21 cellular contexts compared by ENCODE assay signal in the genomic region with DNA sequence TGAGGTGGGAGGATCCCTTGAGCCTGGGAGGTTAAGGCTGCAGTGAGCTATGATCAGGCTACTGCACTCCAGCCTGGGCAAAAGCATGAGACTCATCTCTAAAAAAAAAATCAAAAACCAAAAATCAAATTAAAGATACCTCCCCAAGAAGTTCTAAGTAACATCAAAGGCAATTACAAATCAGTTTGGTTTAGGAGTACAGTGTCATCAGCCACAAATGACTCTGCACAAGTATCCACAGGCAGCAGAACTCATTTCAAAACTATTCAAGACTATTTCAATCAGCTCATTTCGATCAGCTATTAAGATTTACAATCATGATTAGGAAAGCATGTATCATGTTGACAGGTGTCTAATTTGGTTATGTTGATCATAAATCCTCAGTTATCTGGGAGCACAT.
DNase-seq lines count a peak whose midpoint lies in the region; ATAC-seq lines count a peak whose summit lies in the region.
"Had no signal": no experiment of that assay in that cellular context is flagged by ENCODE, and none has a peak within 500 bp of the region (broad histone marks: within the 10 kb centered on the region; RNA-seq: fewer than 3 reads in every experiment).

No MANE protein-coding gene starts in this region.

- H3K4me1 Mint-ChIP-seq in activated naive CD4-positive, alpha-beta T cell treated with anti-CD3 and anti-CD28 coated beads, Interleukin-2, amount 50 U/mL, for 24 hours: peaks cover 83% of the 10 kb centered on the region
- H3K4me1 Mint-ChIP-seq in T-helper 2 cell treated with Interferon-gamma antibody and Interleukin-4, amounts not matched to agents 5 μg/mL and 100 μg/mL, for 36 hours (ENCODE audit: low read depth): peaks cover 53% of the 10 kb centered on the region
- peaks cover 75% of the 10 kb centered on the region for H3K4me1 Mint-ChIP-seq in stimulated activated naive CD8-positive, alpha-beta T cell treated with anti-CD3 and anti-CD28 coated beads, Interleukin-15, amount 100 ng/mL, for 72 hours

- no peak for DNase-seq in activated naive CD4-positive, alpha-beta T cell treated with Interleukin-2 at 50 U/mL for 16 hours
- DNase-seq in T-helper 2 cell treated with Interferon-gamma antibody and Interleukin-4, amounts not matched to agents 5 μg/mL and 100 μg/mL, for 36 hours (ENCODE audit: low spot score): no peak
- DNase-seq in effector memory CD4-positive, alpha-beta T cell: no peak
- no peak for DNase-seq in stimulated activated naive CD8-positive, alpha-beta T cell treated with anti-CD3 and anti-CD28 coated beads, Interleukin-15, amount 100 ng/mL, for 72 hours
- DNase-seq: activated B cell treated with CpG ODN at 0.5 μM for 24 hours, GF-D8, hippocampal formation, KG1, left ventricle myocardium inferior, NCI-H146, NCI-H526, T1000 had no signal

- H3K4me1 ChIP-seq in effector memory CD4-positive, alpha-beta T cell (ENCODE audit: control insufficient read depth, insufficient read depth, low read length, poor library complexity, severe bottlenecking): peaks cover 63% of the 10 kb centered on the region
- H3K4me1 ChIP-seq: prostate gland had no signal

- peak overlapping the region; percentile 86 for H3K27ac ChIP-seq in effector memory CD4-positive, alpha-beta T cell (ENCODE audit: insufficient read depth, low read length, poor library complexity, severe bottlenecking)
- H3K27ac ChIP-seq: C4-2B, left ventricle myocardium inferior, prostate gland, thoracic aorta had no signal

- H3K36me3 ChIP-seq in effector memory CD4-positive, alpha-beta T cell (ENCODE audit: control insufficient read depth, insufficient read depth, low read length): peaks cover under 1% of the 10 kb centered on the region
- H3K36me3 ChIP-seq: prostate gland had no signal

- H3K27me3 Mint-ChIP-seq in activated naive CD4-positive, alpha-beta T cell treated with anti-CD3 and anti-CD28 coated beads, Interleukin-2, amount 50 U/mL, for 24 hours: no peaks in the 10 kb centered on the region
- no peaks in the 10 kb centered on the region for H3K27me3 Mint-ChIP-seq in T-helper 2 cell treated with Interferon-gamma antibody and Interleukin-4, amounts not matched to agents 5 μg/mL and 100 μg/mL, for 36 hours (ENCODE audit: low read depth)
- H3K27me3 Mint-ChIP-seq in stimulated activated naive CD8-positive, alpha-beta T cell treated with anti-CD3 and anti-CD28 coated beads, Interleukin-15, amount 100 ng/mL, for 72 hours: no peaks in the 10 kb centered on the region
- H3K27me3 Mint-ChIP-seq: activated B cell treated with CpG ODN at 0.5 μM for 24 hours; stimulated activated memory B cell treated with anti-CD40 and anti-IgM and Interleukin-4, amounts not matched to agents 10 μg/mL and 1 μg/mL and 100 μg/mL, for 72 hours had no signal

- H3K27me3 ChIP-seq in effector memory CD4-positive, alpha-beta T cell (replicated peaks; ENCODE audit: control insufficient read depth, insufficient read depth, low read length, poor library complexity, severe bottlenecking): no peaks in the 10 kb centered on the region

- H3K36me3 Mint-ChIP-seq in activated naive CD4-positive, alpha-beta T cell treated with anti-CD3 and anti-CD28 coated beads, Interleukin-2, amount 50 U/mL, for 24 hours: peaks cover 3% of the 10 kb centered on the region
- peaks cover 51% of the 10 kb centered on the region for H3K36me3 Mint-ChIP-seq in T-helper 2 cell treated with Interferon-gamma antibody and Interleukin-4, amounts not matched to agents 5 μg/mL and 100 μg/mL, for 36 hours (ENCODE audit: low read depth)

- no peak overlapping the region for H3K4me3 ChIP-seq in effector memory CD4-positive, alpha-beta T cell (ENCODE audit: insufficient read depth, low read depth, low read length, poor library complexity, severe bottlenecking)
- H3K4me3 ChIP-seq: left ventricle myocardium inferior, prostate gland, thoracic aorta had no signal

- peak overlapping the region; percentile 74 for H3K27ac Mint-ChIP-seq in activated naive CD4-positive, alpha-beta T cell treated with anti-CD3 and anti-CD28 coated beads, Interleukin-2, amount 50 U/mL, for 24 hours
- peak overlapping the region; percentile 29 for H3K27ac Mint-ChIP-seq in T-helper 2 cell treated with Interferon-gamma antibody and Interleukin-4, amounts not matched to agents 5 μg/mL and 100 μg/mL, for 36 hours
- H3K27ac Mint-ChIP-seq in stimulated activated naive CD8-positive, alpha-beta T cell treated with anti-CD3 and anti-CD28 coated beads, Interleukin-15, amount 100 ng/mL, for 72 hours: no peak overlapping the region
- H3K27ac Mint-ChIP-seq: activated B cell treated with CpG ODN at 0.5 μM for 24 hours; stimulated activated memory B cell treated with anti-CD40 and anti-IgM and Interleukin-4, amounts not matched to agents 10 μg/mL and 1 μg/mL and 100 μg/mL, for 72 hours had no signal

- peak; percentile 52 for ATAC-seq in stimulated activated naive CD8-positive, alpha-beta T cell treated with anti-CD3 and anti-CD28 coated beads, Interleukin-15, amount 100 ng/mL, for 72 hours
- ATAC-seq in HG02678 (IDR thresholded peaks at IDR 0.05; ENCODE audit: unreplicated experiment): no peak
- ATAC-seq in HG03025 (IDR thresholded peaks at IDR 0.05; ENCODE audit: low FRiP score, unreplicated experiment): no peak
- no peak for ATAC-seq in GM21367 (IDR thresholded peaks at IDR 0.05; ENCODE audit: unreplicated experiment)
- ATAC-seq: SK-N-SH treated with all-trans-retinoic acid at 6 μM for 48 hours; stimulated activated memory B cell treated with anti-CD40 and anti-IgM and Interleukin-4, amounts not matched to agents 10 μg/mL and 1 μg/mL and 100 μg/mL, for 72 hours had no signal

- H3K9me3 ChIP-seq in effector memory CD4-positive, alpha-beta T cell (ENCODE audit: control insufficient read depth, low read length): no peaks in the 10 kb centered on the region
- H3K9me3 ChIP-seq: left ventricle myocardium inferior, prostate gland, thoracic aorta had no signal

- no peaks in the 10 kb centered on the region for H3K9me3 Mint-ChIP-seq in activated naive CD4-positive, alpha-beta T cell treated with anti-CD3 and anti-CD28 coated beads, Interleukin-2, amount 50 U/mL, for 24 hours
- H3K9me3 Mint-ChIP-seq in T-helper 2 cell treated with Interferon-gamma antibody and Interleukin-4, amounts not matched to agents 5 μg/mL and 100 μg/mL, for 36 hours: no peaks in the 10 kb centered on the region
- no peaks in the 10 kb centered on the region for H3K9me3 Mint-ChIP-seq in stimulated activated naive CD8-positive, alpha-beta T cell treated with anti-CD3 and anti-CD28 coated beads, Interleukin-15, amount 100 ng/mL, for 72 hours
- H3K9me3 Mint-ChIP-seq: activated B cell treated with CpG ODN at 0.5 μM for 24 hours; stimulated activated memory B cell treated with anti-CD40 and anti-IgM and Interleukin-4, amounts not matched to agents 10 μg/mL and 1 μg/mL and 100 μg/mL, for 72 hours had no signal

- peak overlapping the region; percentile 34 for H3K4me3 Mint-ChIP-seq in activated naive CD4-positive, alpha-beta T cell treated with anti-CD3 and anti-CD28 coated beads, Interleukin-2, amount 50 U/mL, for 24 hours
- H3K4me3 Mint-ChIP-seq in T-helper 2 cell treated with Interferon-gamma antibody and Interleukin-4, amounts not matched to agents 5 μg/mL and 100 μg/mL, for 36 hours: peak overlapping the region; percentile 46
- H3K4me3 Mint-ChIP-seq in stimulated activated naive CD8-positive, alpha-beta T cell treated with anti-CD3 and anti-CD28 coated beads, Interleukin-15, amount 100 ng/mL, for 72 hours: no peak overlapping the region
- H3K4me3 Mint-ChIP-seq: activated B cell treated with CpG ODN at 0.5 μM for 24 hours; stimulated activated memory B cell treated with anti-CD40 and anti-IgM and Interleukin-4, amounts not matched to agents 10 μg/mL and 1 μg/mL and 100 μg/mL, for 72 hours had no signal

Comparison
In these comparisons a context has a peak if more than half of its experiments do, and no peak if none do; other contexts are left out.
1. H3K27ac Mint-ChIP-seq: peak in activated naive CD4-positive, alpha-beta T cell treated with anti-CD3 and anti-CD28 coated beads, Interleukin-2, amount 50 U/mL, for 24 hours (single experiment) and T-helper 2 cell treated with Interferon-gamma antibody and Interleukin-4, amounts not matched to agents 5 μg/mL and 100 μg/mL, for 36 hours (single experiment); none in stimulated activated naive CD8-positive, alpha-beta T cell treated with anti-CD3 and anti-CD28 coated beads, Interleukin-15, amount 100 ng/mL, for 72 hours (0 of 2).
2. H3K4me3 Mint-ChIP-seq: peak in activated naive CD4-positive, alpha-beta T cell treated with anti-CD3 and anti-CD28 coated beads, Interleukin-2, amount 50 U/mL, for 24 hours (single experiment) and T-helper 2 cell treated with Interferon-gamma antibody and Interleukin-4, amounts not matched to agents 5 μg/mL and 100 μg/mL, for 36 hours (single experiment); none in stimulated activated naive CD8-positive, alpha-beta T cell treated with anti-CD3 and anti-CD28 coated beads, Interleukin-15, amount 100 ng/mL, for 72 hours (0 of 2).